1 cellular context compared by ENCODE assay signal in genomic region chr2:238449909-238450417, GRCh38.
TF ChIP-seq lines count a peak whose summit lies in the region.

No MANE protein-coding gene starts in this region.

TF ChIP-seq in HepG2, 621 proteins besides CTCF, POLR2A, EP300 and RAD21 (continued from another document and continues in another):
- TF ChIP-seq HMGXB3 (CRISPR knock-in tag; IDR thresholded peaks at IDR 0.05; ENCODE audit: borderline replicate concordance) (peak; percentile 91), ZNF770 (CRISPR knock-in tag; IDR thresholded peaks at IDR 0.05) (0 out of 2 replicates have a peak, but pooled peaks have one; percentile 28), ZFP36L1 (CRISPR knock-in tag; IDR thresholded peaks at IDR 0.05) (peak; percentile 98), CHCHD3 (CRISPR knock-in tag; IDR thresholded peaks at IDR 0.05) (0 out of 2 replicates have a peak, but pooled peaks have one; percentile 71), SIN3A (IDR thresholded peaks at IDR 0.05; ENCODE audit: borderline replicate concordance, low read depth, low read length) (peak; percentile 93), MYNN (CRISPR knock-in tag; IDR thresholded peaks at IDR 0.05; ENCODE audit: low read depth) (0 out of 2 replicates have a peak, but pooled peaks have one; percentile 46), TRAFD1 (CRISPR knock-in tag; IDR thresholded peaks at IDR 0.05; ENCODE audit: borderline replicate concordance) (no peak), ZNF256 (CRISPR knock-in tag; conservative IDR thresholded peaks at IDR 0.05) (no peak), CC2D1A (CRISPR knock-in tag; IDR thresholded peaks at IDR 0.05) (peak; percentile 96; the same call in 1 of the 2 replicates), KDM2A (CRISPR knock-in tag; IDR thresholded peaks at IDR 0.05; ENCODE audit: borderline replicate concordance, low read depth) (peak; percentile 72), SP5 (CRISPR knock-in tag; IDR thresholded peaks at IDR 0.05; ENCODE audit: borderline replicate concordance, low read depth) (peak; percentile 83), HMG20B (CRISPR knock-in tag; conservative IDR thresholded peaks at IDR 0.05) (peak; percentile 85), RFXANK (CRISPR knock-in tag; IDR thresholded peaks at IDR 0.05) (peak; percentile 97), ZBTB34 (CRISPR knock-in tag; IDR thresholded peaks at IDR 0.05) (peak; percentile 96), ZNF839 (CRISPR knock-in tag; IDR thresholded peaks at IDR 0.05; ENCODE audit: borderline replicate concordance) (no peak), GRHL1 (CRISPR knock-in tag; conservative IDR thresholded peaks at IDR 0.05) (no peak), ZNF878 (CRISPR knock-in tag; IDR thresholded peaks at IDR 0.05) (peak; percentile 96), ATF1 (CRISPR knock-in tag; IDR thresholded peaks at IDR 0.05) (peak; percentile 63), ZNF792 (CRISPR knock-in tag; IDR thresholded peaks at IDR 0.05) (peak; percentile 99), ZNF780A (CRISPR knock-in tag; IDR thresholded peaks at IDR 0.05) (no peak), ZNF782 (CRISPR knock-in tag; IDR thresholded peaks at IDR 0.05; ENCODE audit: borderline replicate concordance) (peak; percentile 39; the same call in 1 of the 2 replicates), HMGXB4 (CRISPR knock-in tag; IDR thresholded peaks at IDR 0.05; ENCODE audit: borderline replicate concordance in 1 of 2, low read depth in 1 of 2) (peak; percentile 54 to 84; a peak in 3 of 4 replicates), ETV5 (CRISPR knock-in tag; IDR thresholded peaks at IDR 0.05; ENCODE audit: borderline replicate concordance) (peak; percentile 93), STAT6 (CRISPR knock-in tag; IDR thresholded peaks at IDR 0.05; ENCODE audit: borderline replicate concordance) (peak; percentile 82), SAP130 (CRISPR knock-in tag; IDR thresholded peaks at IDR 0.05; ENCODE audit: low read depth) (peak; percentile 100), KDM1A (CRISPR knock-in tag; IDR thresholded peaks at IDR 0.05) (peak; percentile 89), MEF2D (CRISPR knock-in tag; IDR thresholded peaks at IDR 0.05) (peak; percentile 95), CSRNP1 (CRISPR knock-in tag; IDR thresholded peaks at IDR 0.05) (peak; percentile 58), ZHX2 (IDR thresholded peaks at IDR 0.05; ENCODE audit: low read depth) (peak; percentile 69; the same call in 1 of the 2 replicates), ZHX2 (CRISPR knock-in tag; IDR thresholded peaks at IDR 0.05; ENCODE audit: borderline replicate concordance) (no peak)
